27 cellular contexts compared by ENCODE assay signal in the genomic region with DNA sequence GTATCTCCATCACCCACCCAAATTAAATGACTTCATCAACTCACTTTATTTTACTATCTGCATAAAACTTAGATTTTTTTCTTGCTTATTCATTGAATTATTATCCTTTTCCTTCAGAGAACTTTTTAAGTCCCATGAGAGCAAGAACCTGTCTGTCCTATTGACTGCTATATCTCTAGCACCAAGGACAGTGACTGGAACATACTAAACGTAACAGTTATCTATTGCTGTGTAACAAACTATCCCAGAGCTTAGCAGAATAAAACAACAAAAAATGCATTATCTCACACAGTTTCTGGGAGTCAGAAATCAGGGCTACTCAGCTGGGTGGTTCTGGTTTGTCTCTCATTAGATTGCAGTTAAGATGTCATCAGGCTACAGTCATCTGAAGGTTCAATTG.
"Had no signal": no experiment of that assay in that cellular context is flagged by ENCODE, and none has a peak within 500 bp of the region (broad histone marks: within the 10 kb centered on the region; RNA-seq: fewer than 3 reads in every experiment).

No MANE protein-coding gene starts in this region.

- H3K4me1 ChIP-seq: stomach, suprapubic skin, testis, thyroid gland, tibial artery, tibial nerve, transverse colon, upper lobe of left lung, upper lobe of right lung, uterus, vagina had no signal

- H3K27ac ChIP-seq: stomach, suprapubic skin, testis, thoracic aorta, thyroid gland, tibial artery, tibial nerve, transverse colon, upper lobe of left lung, upper lobe of right lung, uterus, vagina had no signal

- H3K9me3 ChIP-seq: testis, thoracic aorta, thyroid gland, tibial artery, transverse colon, upper lobe of right lung, uterus, vagina had no signal

- ATAC-seq: stimulated activated effector memory CD8-positive, alpha-beta T cell treated with anti-CD3 and anti-CD28 coated beads, Interleukin-12 subunit alpha, Interleukin-12 subunit beta, amount 100 ng/mL, for 72 hours; stimulated activated memory B cell treated with anti-CD40 and anti-IgM and Interleukin-4, amounts not matched to agents 10 μg/mL and 1 μg/mL and 100 μg/mL, for 72 hours; stimulated activated naive B cell treated with anti-CD40 and anti-IgM and Interleukin-4, amounts not matched to agents 10 μg/mL and 1 μg/mL and 100 μg/mL, for 72 hours; stimulated activated naive CD8-positive, alpha-beta T cell treated with anti-CD3 and anti-CD28 coated beads, Interleukin-15, amount 100 ng/mL, for 72 hours; stimulated activated naive CD8-positive, alpha-beta T cell treated with anti-CD3 and anti-CD28 coated beads, Interleukin-15, Interleukin-2, amounts not matched to agents 100 U/mL and 50 U/mL, for 24 hours; upper lobe of right lung had no signal

- H3K36me3 ChIP-seq: stomach, suprapubic skin, thoracic aorta, thyroid gland, tibial artery, tibial nerve, transverse colon, upper lobe of left lung, upper lobe of right lung, uterus, vagina had no signal

- FAIRE-seq: urothelium cell line had no signal

- H3K4me3 ChIP-seq: stomach, suprapubic skin, testis, thoracic aorta, thyroid gland, tibial artery, tibial nerve, transverse colon, upper lobe of left lung, upper lobe of right lung, uterus, vagina had no signal

- DNase-seq: stimulated activated CD4-positive, alpha-beta T cell treated with anti-CD3 and anti-CD28 coated beads, Interleukin-2, amount 100 ng/mL, for 48 hours; stimulated activated CD4-positive, alpha-beta T cell treated with anti-CD3 and anti-CD28 coated beads, Interleukin-4, amount 100 ng/mL, for 1 hour; stimulated activated CD4-positive, alpha-beta T cell treated with anti-CD3 and anti-CD28 coated beads, Interleukin-4, amount 100 ng/mL, for 24 hours; stimulated activated CD4-positive, alpha-beta T cell treated with anti-CD3 and anti-CD28 coated beads, Interleukin-4, amount 100 ng/mL, for 4 hours; stimulated activated CD8-positive, alpha-beta memory T cell treated with anti-CD3 and anti-CD28 coated beads, Interleukin-4, amount 100 ng/mL, for 48 hours; stimulated activated naive B cell treated with anti-CD40 and anti-IgM and Interleukin-4, amounts not matched to agents 10 μg/mL and 1 μg/mL and 100 μg/mL, for 72 hours; stimulated activated naive CD4-positive, alpha-beta T cell; stimulated activated naive CD4-positive, alpha-beta T cell treated with Interleukin-2 at 50 U/mL for 16 hours; stimulated activated naive CD8-positive, alpha-beta T cell treated with anti-CD3 and anti-CD28 coated beads, Interleukin-15, amount 100 ng/mL, for 72 hours; stimulated activated naive CD8-positive, alpha-beta T cell treated with anti-CD3 and anti-CD28 coated beads, Interleukin-15, Interleukin-2, amounts not matched to agents 100 U/mL and 50 U/mL, for 24 hours; stomach; substantia nigra; testis; thyroid gland; tibial artery; transverse colon; trophoblast cell; upper lobe of left lung; upper lobe of right lung; uterus had no signal
